In genomic region chr19:2763687-2764086, GRCh38 we compare ENCODE assay signal across 19 cellular contexts. TPM values are rescaled to one million over a fixed set of nuclear protein-coding genes. Genes with fewer than 3 reads are reported as not detected.
DNase-seq lines count a peak whose midpoint lies in the region; ATAC-seq, FAIRE-seq and TF ChIP-seq lines count a peak whose summit lies in the region.
"Had no signal": no experiment of that assay in that cellular context is flagged by ENCODE, and none has a peak within 500 bp of the region (broad histone marks: within the 10 kb centered on the region; RNA-seq: fewer than 3 reads in every experiment).

No MANE protein-coding gene starts in this region.

- H3K79me2 ChIP-seq in HepG2 (ENCODE audit: insufficient read depth, low read length), result peaks cover 4% of the 10 kb centered on the region
- peaks cover 22% of the 10 kb centered on the region for H3K79me2 ChIP-seq in osteoblast (ENCODE audit: insufficient read depth, low read length)

- no peak overlapping the region for H3K9ac ChIP-seq in HepG2 (ENCODE audit: insufficient read depth, low read depth, low read length)

- no TSS peak for BruUV-seq in HepG2 (replicated peaks; lab: Mats Ljungman, UMichigan)

- DNase-seq in HepG2 (ENCODE audit: low spot score), result no peak
- no peak for DNase-seq in right lobe of liver
- peak; percentile 53 for DNase-seq in osteoblast (ENCODE audit: insufficient read length, low spot score, missing footprints)
- DNase-seq: AML-193; Caco-2; Calu3; CD4-positive, alpha-beta T cell; CD8-positive, alpha-beta T cell; DMS79 treated with DMSO at 0.1 percent for 48 hours; GF-D8 had no signal

- no peaks in the 10 kb centered on the region for H3K9me3 ChIP-seq in HepG2 (ENCODE audit: low read length)
- H3K9me3 ChIP-seq in right lobe of liver, result no peaks in the 10 kb centered on the region
- no peaks in the 10 kb centered on the region for H3K9me3 ChIP-seq in osteoblast (ENCODE audit: low read depth, low read length)
- H3K9me3 ChIP-seq: A549; BLaER1 treated with 17β-estradiol and CSF1 and Interleukin-3, amounts not matched to agents 10 nM and 100 nM; Caco-2 had no signal

- H3K4me1 ChIP-seq in HepG2 (ENCODE audit: insufficient read depth, low read length) (no peaks in the 10 kb centered on the region), right lobe of liver (no peaks in the 10 kb centered on the region), osteoblast (ENCODE audit: insufficient read depth, low read length) (no peaks in the 10 kb centered on the region)
- H3K4me1 ChIP-seq: A549, Caco-2 had no signal

- no peak overlapping the region for H3K27ac ChIP-seq in HepG2 (ENCODE audit: extremely low read length, insufficient read depth, low read length)
- H3K27ac ChIP-seq in right lobe of liver, result no peak overlapping the region
- no peak overlapping the region for H3K27ac ChIP-seq in osteoblast (ENCODE audit: low read depth, low read length)
- H3K27ac ChIP-seq: 22Rv1, A549, C4-2B had no signal

- no peak for TF ChIP-seq CTCF in HepG2 (CRISPR knock-in tag; IDR thresholded peaks at IDR 0.05)
- no peak for TF ChIP-seq CTCF in right lobe of liver (IDR thresholded peaks at IDR 0.05)
- TF ChIP-seq CTCF in osteoblast (IDR thresholded peaks at IDR 0.05; ENCODE audit: extremely low read depth, low read depth, low read length), result no peak

- TF ChIP-seq EP300 in HepG2 (IDR thresholded peaks at IDR 0.05; ENCODE audit: low read depth in 2 of 2, low read length in 2 of 2), result no peak
- no peak for TF ChIP-seq EP300 in HepG2 (CRISPR knock-in tag; IDR thresholded peaks at IDR 0.05; ENCODE audit: borderline replicate concordance)

- in situ Hi-C loops in HepG2 (cut with HindIII; ENCODE audit: extremely low pct_ligation_motif_present, low pct_unique_long_range_greater_than_20kb), result no loop called here

- peaks cover under 1% of the 10 kb centered on the region; the same call in 1 of the 2 replicates for H4K20me1 ChIP-seq in HepG2 (ENCODE audit: insufficient read depth, low read length)
- H4K20me1 ChIP-seq in osteoblast (ENCODE audit: insufficient read depth, low read length), result peaks cover 12% of the 10 kb centered on the region

- H3K27me3 ChIP-seq in HepG2 (ENCODE audit: control insufficient read depth in 1 of 2, insufficient read depth in 2 of 2, low read length in 2 of 2) (no peaks in the 10 kb centered on the region), right lobe of liver (no peaks in the 10 kb centered on the region), osteoblast (ENCODE audit: insufficient read depth, low read length) (no peaks in the 10 kb centered on the region)
- H3K27me3 ChIP-seq: BLaER1 treated with 17β-estradiol and CSF1 and Interleukin-3, amounts not matched to agents 10 nM and 100 nM had no signal

- TF ChIP-seq POLR2A in HepG2 (IDR thresholded peaks at IDR 0.05; ENCODE audit: insufficient read depth in 1 of 2, low read depth in 2 of 2, low read length in 2 of 2) (no peak), right lobe of liver (IDR thresholded peaks at IDR 0.05) (no peak)

- 96% methylated on average over 12 of the region's 12 CpGs for WGBS in HepG2 (ENCODE audit: low lambda C conversion rate)
- WGBS in right lobe of liver (ENCODE audit: insufficient coverage, low coverage, low lambda C conversion rate, missing lambda C conversion rate), result 86% methylated on average over 1 of the region's 12 CpGs

- CTCF ChIA-PET in HepG2 (lab: Yijun Ruan, JAX; ENCODE audit: low intra/inter-chr PET ratio, low total read pairs), result no interaction called here

- no peak overlapping the region for H3K4me3 ChIP-seq in HepG2 (replicated peaks in 1 of 3; ENCODE audit: insufficient read depth in 1 of 3, low read depth in 2 of 3, low read length in 3 of 3)
- H3K4me3 ChIP-seq in right lobe of liver, result no peak overlapping the region
- H3K4me3 ChIP-seq in osteoblast (ENCODE audit: insufficient read depth, low read length), result no peak overlapping the region
- H3K4me3 ChIP-seq: A549; BLaER1 treated with 17β-estradiol and CSF1 and Interleukin-3, amounts not matched to agents 10 nM and 100 nM had no signal

- TF ChIP-seq RAD21 in HepG2 (CRISPR knock-in tag; IDR thresholded peaks at IDR 0.05), result no peak

- H2AFZ ChIP-seq in HepG2 (ENCODE audit: low read length) (no peak overlapping the region), osteoblast (ENCODE audit: low read length) (no peak overlapping the region)

- H3K4me2 ChIP-seq in HepG2 (ENCODE audit: low read depth, low read length) (no peak overlapping the region), osteoblast (ENCODE audit: insufficient read depth, low read length) (no peak overlapping the region)
- H3K4me2 ChIP-seq: A549; BLaER1 treated with 17β-estradiol and CSF1 and Interleukin-3, amounts not matched to agents 10 nM and 100 nM had no signal

- FAIRE-seq in HepG2 (lab: Jason Lieb, UNC), result no peak
- FAIRE-seq: A549, D721Med, G401.6, GM12891, GM19239 had no signal

- ATAC-seq in HepG2 (no peak), right lobe of liver (no peak), HG03045 (IDR thresholded peaks at IDR 0.05; ENCODE audit: unreplicated experiment) (no peak)
- ATAC-seq: A549; CD8-positive, alpha-beta T cell had no signal

- intact Hi-C loops in HepG2 (cut with micrococcal nuclease; ENCODE audit: unreplicated experiment), result no loop called here
- intact Hi-C loops in right lobe of liver (cut with DNase I), result no loop called here

- POLR2A ChIA-PET in HepG2 (lab: Yijun Ruan, JAX), result no interaction called here

- H3K36me3 ChIP-seq in HepG2 (replicated peaks in 1 of 2; ENCODE audit: control insufficient read depth in 1 of 2, insufficient read depth in 2 of 2, low read length in 2 of 2), result peaks cover 34 to 79% of the 10 kb centered on the region in 2 experiments; a peak in 4 of 5 replicates
- H3K36me3 ChIP-seq in right lobe of liver, result peaks cover 0 to 39% (median 11%) of the 10 kb centered on the region in 4 donors
- H3K36me3 ChIP-seq in osteoblast (ENCODE audit: insufficient read depth, low read length), result peaks cover 55% of the 10 kb centered on the region

RNA-seq across cellular contexts. Expression of gene SGTA, which starts 19.4 kb away (rescaled TPM):
- total RNA-seq in HepG2 (2016; rRNA removed; fragmentation: Illumina TruSeq; extraction: Trizol), result 47.4 and 47.5 TPM in 2 replicates
- total RNA-seq in HepG2 (2016; cell fraction: cytosol; rRNA removed; fragmentation: Illumina TruSeq; extraction: Trizol; ENCODE audit: low read depth), result 15.4 and 15.7 TPM in 2 replicates
- 38.4 and 51.3 TPM in 2 replicates for total RNA-seq in HepG2 (2016; cell fraction: insoluble cytoplasmic fraction; rRNA removed; fragmentation: Illumina TruSeq; extraction: Trizol)
- 36.5 and 39.1 TPM in 2 replicates for total RNA-seq in HepG2 (2016; cell fraction: membrane; rRNA removed; fragmentation: Illumina TruSeq; extraction: Trizol)
- total RNA-seq in HepG2 (2016; cell fraction: nucleus; rRNA removed; fragmentation: Illumina TruSeq; extraction: Trizol), result 22.7 and 29.7 TPM in 2 replicates
- polyA plus RNA-seq in HepG2 (2011; rRNA removed), result 43.0 and 43.9 TPM in 2 replicates
- polyA plus RNA-seq in HepG2 (2011; cell fraction: cytosol; rRNA removed), result 36.5 and 53.7 TPM in 2 replicates
- 91.7 and 100.0 TPM in 2 replicates for polyA plus RNA-seq in HepG2 (2011; cell fraction: nucleus; rRNA removed)
- 31.5 and 46.4 TPM in 2 replicates for polyA plus RNA-seq in HepG2 (2012)
- 19.4 and 21.9 TPM in 2 replicates for polyA plus RNA-seq in HepG2 (2016; cell fraction: cytosol; fragmentation: Illumina TruSeq; extraction: Trizol; ENCODE audit: low read depth)
- polyA plus RNA-seq in HepG2 (2016; cell fraction: insoluble cytoplasmic fraction; fragmentation: Illumina TruSeq; extraction: Trizol; ENCODE audit: low read depth), result 59.1 and 69.1 TPM in 2 replicates
- 43.4 and 44.2 TPM in 2 replicates for polyA plus RNA-seq in HepG2 (2016; cell fraction: membrane; fragmentation: Illumina TruSeq; extraction: Trizol; ENCODE audit: low read depth)
- 75.8 and 78.8 TPM in 2 replicates for polyA plus RNA-seq in HepG2 (2016; cell fraction: nucleus; fragmentation: Illumina TruSeq; extraction: Trizol; ENCODE audit: insufficient read depth, low read depth)
- 33.4 and 37.8 TPM in 2 replicates for polyA minus RNA-seq in HepG2 (2011; rRNA and poly(A)+ RNA removed; ENCODE audit: low replicate concordance)
- 21.6 and 25.4 TPM in 2 replicates for polyA minus RNA-seq in HepG2 (2011; cell fraction: cytosol; rRNA and poly(A)+ RNA removed)
- 12.1 and 13.1 TPM in 2 replicates for polyA minus RNA-seq in HepG2 (2011; cell fraction: nucleus; rRNA and poly(A)+ RNA removed)
- 10 to 100 TPM; 21.5 to 41.7 (median 23.7) TPM for total RNA-seq in right lobe of liver
- total RNA-seq in osteoblast, result 35.9 and 38.7 TPM in 2 replicates

RNA-seq across cellular contexts. Expression of gene THOP1, which starts 21.6 kb away (rescaled TPM):
- total RNA-seq in HepG2 (2016; rRNA removed; fragmentation: Illumina TruSeq; extraction: Trizol) (98.1 and 116 TPM in 2 replicates), right lobe of liver (10 to 100 TPM; 25.5 to 61.8 (median 33.0) TPM), osteoblast (45.6 and 49.5 TPM in 2 replicates)
- total RNA-seq in HepG2 (2016; cell fraction: cytosol; rRNA removed; fragmentation: Illumina TruSeq; extraction: Trizol; ENCODE audit: low read depth), result 12.3 and 13.1 TPM in 2 replicates
- total RNA-seq in HepG2 (2016; cell fraction: insoluble cytoplasmic fraction; rRNA removed; fragmentation: Illumina TruSeq; extraction: Trizol), result 83.9 and 120 TPM in 2 replicates
- 35.7 and 37.5 TPM in 2 replicates for total RNA-seq in HepG2 (2016; cell fraction: membrane; rRNA removed; fragmentation: Illumina TruSeq; extraction: Trizol)
- total RNA-seq in HepG2 (2016; cell fraction: nucleus; rRNA removed; fragmentation: Illumina TruSeq; extraction: Trizol), result 71.2 and 83.7 TPM in 2 replicates
- 74.4 and 81.4 TPM in 2 replicates for polyA plus RNA-seq in HepG2 (2011; rRNA removed)
- polyA plus RNA-seq in HepG2 (2011; cell fraction: cytosol; rRNA removed), result 50.2 and 88.6 TPM in 2 replicates
- 183 and 242 TPM in 2 replicates for polyA plus RNA-seq in HepG2 (2011; cell fraction: nucleus; rRNA removed)
- 41.9 and 45.1 TPM in 2 replicates for polyA plus RNA-seq in HepG2 (2012)
- 9.6 TPM in 2 replicates for polyA plus RNA-seq in HepG2 (2016; cell fraction: cytosol; fragmentation: Illumina TruSeq; extraction: Trizol; ENCODE audit: low read depth)
- 69.9 and 92.7 TPM in 2 replicates for polyA plus RNA-seq in HepG2 (2016; cell fraction: insoluble cytoplasmic fraction; fragmentation: Illumina TruSeq; extraction: Trizol; ENCODE audit: low read depth)
- polyA plus RNA-seq in HepG2 (2016; cell fraction: membrane; fragmentation: Illumina TruSeq; extraction: Trizol; ENCODE audit: low read depth), result 20.1 and 20.4 TPM in 2 replicates
- polyA plus RNA-seq in HepG2 (2016; cell fraction: nucleus; fragmentation: Illumina TruSeq; extraction: Trizol; ENCODE audit: insufficient read depth, low read depth), result 159 and 175 TPM in 2 replicates
- polyA minus RNA-seq in HepG2 (2011; rRNA and poly(A)+ RNA removed; ENCODE audit: low replicate concordance), result 118 and 211 TPM in 2 replicates
- polyA minus RNA-seq in HepG2 (2011; cell fraction: cytosol; rRNA and poly(A)+ RNA removed), result 39.9 and 51.4 TPM in 2 replicates
- 26.3 and 32.6 TPM in 2 replicates for polyA minus RNA-seq in HepG2 (2011; cell fraction: nucleus; rRNA and poly(A)+ RNA removed)

RNA-seq across cellular contexts. Expression of gene SLC39A3, which starts 23.9 kb away (rescaled TPM):
- 25.0 and 41.6 TPM in 2 replicates for total RNA-seq in HepG2 (2016; rRNA removed; fragmentation: Illumina TruSeq; extraction: Trizol)
- total RNA-seq in HepG2 (2016; cell fraction: cytosol; rRNA removed; fragmentation: Illumina TruSeq; extraction: Trizol; ENCODE audit: low read depth), result 28.6 and 43.2 TPM in 2 replicates
- total RNA-seq in HepG2 (2016; cell fraction: insoluble cytoplasmic fraction; rRNA removed; fragmentation: Illumina TruSeq; extraction: Trizol), result 19.6 and 44.5 TPM in 2 replicates
- total RNA-seq in HepG2 (2016; cell fraction: membrane; rRNA removed; fragmentation: Illumina TruSeq; extraction: Trizol), result 45.1 and 60.0 TPM in 2 replicates
- total RNA-seq in HepG2 (2016; cell fraction: nucleus; rRNA removed; fragmentation: Illumina TruSeq; extraction: Trizol), result 30.3 and 32.7 TPM in 2 replicates
- polyA plus RNA-seq in HepG2 (2011; rRNA removed), result 33.6 and 34.2 TPM in 2 replicates
- polyA plus RNA-seq in HepG2 (2011; cell fraction: cytosol; rRNA removed), result 39.9 and 48.2 TPM in 2 replicates
- polyA plus RNA-seq in HepG2 (2011; cell fraction: nucleus; rRNA removed), result 22.1 and 24.0 TPM in 2 replicates
- polyA plus RNA-seq in HepG2 (2012), result 18.4 and 30.9 TPM in 2 replicates
- polyA plus RNA-seq in HepG2 (2016; cell fraction: cytosol; fragmentation: Illumina TruSeq; extraction: Trizol; ENCODE audit: low read depth), result 41.4 and 52.9 TPM in 2 replicates
- polyA plus RNA-seq in HepG2 (2016; cell fraction: insoluble cytoplasmic fraction; fragmentation: Illumina TruSeq; extraction: Trizol; ENCODE audit: low read depth), result 27.9 and 37.1 TPM in 2 replicates
- 50.5 and 57.8 TPM in 2 replicates for polyA plus RNA-seq in HepG2 (2016; cell fraction: membrane; fragmentation: Illumina TruSeq; extraction: Trizol; ENCODE audit: low read depth)
- 65.1 and 70.7 TPM in 2 replicates for polyA plus RNA-seq in HepG2 (2016; cell fraction: nucleus; fragmentation: Illumina TruSeq; extraction: Trizol; ENCODE audit: insufficient read depth, low read depth)
- polyA minus RNA-seq in HepG2 (2011; rRNA and poly(A)+ RNA removed; ENCODE audit: low replicate concordance), result 38.4 and 71.1 TPM in 2 replicates
- polyA minus RNA-seq in HepG2 (2011; cell fraction: cytosol; rRNA and poly(A)+ RNA removed), result 13.8 and 15.1 TPM in 2 replicates
- 8.5 and 9.3 TPM in 2 replicates for polyA minus RNA-seq in HepG2 (2011; cell fraction: nucleus; rRNA and poly(A)+ RNA removed)
- total RNA-seq in right lobe of liver, result 10 to 100 TPM; 13.5 to 29.5 (median 19.6) TPM
- 33.0 and 33.7 TPM in 2 replicates for total RNA-seq in osteoblast

RNA-seq across cellular contexts. Expression of gene DIRAS1, which starts 42.5 kb away (rescaled TPM):
- total RNA-seq in HepG2 (2016; rRNA removed; fragmentation: Illumina TruSeq; extraction: Trizol), result 0.97 and 1.2 TPM in 2 replicates
- 0.61 and 0.62 TPM in 2 replicates for total RNA-seq in HepG2 (2016; cell fraction: cytosol; rRNA removed; fragmentation: Illumina TruSeq; extraction: Trizol; ENCODE audit: low read depth)
- 1.0 and 1.1 TPM in 2 replicates for total RNA-seq in HepG2 (2016; cell fraction: insoluble cytoplasmic fraction; rRNA removed; fragmentation: Illumina TruSeq; extraction: Trizol)
- total RNA-seq in HepG2 (2016; cell fraction: membrane; rRNA removed; fragmentation: Illumina TruSeq; extraction: Trizol), result 1.3 and 1.6 TPM in 2 replicates
- total RNA-seq in HepG2 (2016; cell fraction: nucleus; rRNA removed; fragmentation: Illumina TruSeq; extraction: Trizol), result 0.56 and 0.94 TPM in 2 replicates
- 1.8 and 2.9 TPM in 2 replicates for polyA plus RNA-seq in HepG2 (2011; rRNA removed)
- polyA plus RNA-seq in HepG2 (2011; cell fraction: cytosol; rRNA removed), result 1.7 and 2.2 TPM in 2 replicates
- 2.6 and 3.2 TPM in 2 replicates for polyA plus RNA-seq in HepG2 (2011; cell fraction: nucleus; rRNA removed)
- 1.3 and 1.7 TPM in 2 replicates for polyA plus RNA-seq in HepG2 (2012)
- polyA plus RNA-seq in HepG2 (2016; cell fraction: cytosol; fragmentation: Illumina TruSeq; extraction: Trizol; ENCODE audit: low read depth), result 0.97 and 1.5 TPM in 2 replicates
- 1.7 and 2.5 TPM in 2 replicates for polyA plus RNA-seq in HepG2 (2016; cell fraction: insoluble cytoplasmic fraction; fragmentation: Illumina TruSeq; extraction: Trizol; ENCODE audit: low read depth)
- 1.8 and 1.9 TPM in 2 replicates for polyA plus RNA-seq in HepG2 (2016; cell fraction: membrane; fragmentation: Illumina TruSeq; extraction: Trizol; ENCODE audit: low read depth)
- polyA plus RNA-seq in HepG2 (2016; cell fraction: nucleus; fragmentation: Illumina TruSeq; extraction: Trizol; ENCODE audit: insufficient read depth, low read depth), result 1.9 and 2.0 TPM in 2 replicates
- polyA minus RNA-seq in HepG2 (2011; rRNA and poly(A)+ RNA removed; ENCODE audit: low replicate concordance), result 0.35 and 2.3 TPM in 2 replicates
- polyA minus RNA-seq in HepG2 (2011; cell fraction: cytosol; rRNA and poly(A)+ RNA removed), result 1.7 and 1.8 TPM in 2 replicates
- 0.64 and 0.75 TPM in 2 replicates for polyA minus RNA-seq in HepG2 (2011; cell fraction: nucleus; rRNA and poly(A)+ RNA removed)
- total RNA-seq in right lobe of liver, result 1 to 10 TPM in 1 of 6 experiments, under 1 TPM in 1, not detected in 4; 0.19 to 1.6 TPM
- total RNA-seq in osteoblast, result 12.4 and 14.8 TPM in 2 replicates
- total RNA-seq: CD4-positive, alpha-beta T cell had no signal

RNA-seq across cellular contexts. Expression of gene ZNF554, which starts 56.0 kb away (rescaled TPM):
- total RNA-seq in HepG2 (2016; rRNA removed; fragmentation: Illumina TruSeq; extraction: Trizol), result 2.7 and 3.0 TPM in 2 replicates
- 0.88 and 1.3 TPM in 2 replicates for total RNA-seq in HepG2 (2016; cell fraction: cytosol; rRNA removed; fragmentation: Illumina TruSeq; extraction: Trizol; ENCODE audit: low read depth)
- 2.8 and 2.9 TPM in 2 replicates for total RNA-seq in HepG2 (2016; cell fraction: insoluble cytoplasmic fraction; rRNA removed; fragmentation: Illumina TruSeq; extraction: Trizol)
- 2.2 and 2.7 TPM in 2 replicates for total RNA-seq in HepG2 (2016; cell fraction: membrane; rRNA removed; fragmentation: Illumina TruSeq; extraction: Trizol)
- total RNA-seq in HepG2 (2016; cell fraction: nucleus; rRNA removed; fragmentation: Illumina TruSeq; extraction: Trizol), result 2.4 and 2.6 TPM in 2 replicates
- polyA plus RNA-seq in HepG2 (2011; rRNA removed), result 2.2 and 2.4 TPM in 2 replicates
- polyA plus RNA-seq in HepG2 (2011; cell fraction: cytosol; rRNA removed), result 1.0 and 1.8 TPM in 2 replicates
- polyA plus RNA-seq in HepG2 (2011; cell fraction: nucleus; rRNA removed), result 2.7 and 4.3 TPM in 2 replicates
- polyA plus RNA-seq in HepG2 (2012), result 2.4 and 2.5 TPM in 2 replicates
- 0.44 and 0.53 TPM in 2 replicates for polyA plus RNA-seq in HepG2 (2016; cell fraction: cytosol; fragmentation: Illumina TruSeq; extraction: Trizol; ENCODE audit: low read depth)
- 1.6 and 1.8 TPM in 2 replicates for polyA plus RNA-seq in HepG2 (2016; cell fraction: insoluble cytoplasmic fraction; fragmentation: Illumina TruSeq; extraction: Trizol; ENCODE audit: low read depth)
- 1.1 and 1.3 TPM in 2 replicates for polyA plus RNA-seq in HepG2 (2016; cell fraction: membrane; fragmentation: Illumina TruSeq; extraction: Trizol; ENCODE audit: low read depth)
- polyA plus RNA-seq in HepG2 (2016; cell fraction: nucleus; fragmentation: Illumina TruSeq; extraction: Trizol; ENCODE audit: insufficient read depth, low read depth), result 4.4 and 5.6 TPM in 2 replicates
- 1.1 and 2.6 TPM in 2 replicates for polyA minus RNA-seq in HepG2 (2011; rRNA and poly(A)+ RNA removed; ENCODE audit: low replicate concordance)
- polyA minus RNA-seq in HepG2 (2011; cell fraction: cytosol; rRNA and poly(A)+ RNA removed), result 1.5 and 1.6 TPM in 2 replicates
- 1.8 and 2.6 TPM in 2 replicates for polyA minus RNA-seq in HepG2 (2011; cell fraction: nucleus; rRNA and poly(A)+ RNA removed)
- 1 to 10 TPM; 1.4 to 2.5 (median 1.9) TPM for total RNA-seq in right lobe of liver
- 5.6 and 5.8 TPM in 2 replicates for total RNA-seq in osteoblast
